ENCODE assay signal across 19 cellular contexts in the genomic region with DNA sequence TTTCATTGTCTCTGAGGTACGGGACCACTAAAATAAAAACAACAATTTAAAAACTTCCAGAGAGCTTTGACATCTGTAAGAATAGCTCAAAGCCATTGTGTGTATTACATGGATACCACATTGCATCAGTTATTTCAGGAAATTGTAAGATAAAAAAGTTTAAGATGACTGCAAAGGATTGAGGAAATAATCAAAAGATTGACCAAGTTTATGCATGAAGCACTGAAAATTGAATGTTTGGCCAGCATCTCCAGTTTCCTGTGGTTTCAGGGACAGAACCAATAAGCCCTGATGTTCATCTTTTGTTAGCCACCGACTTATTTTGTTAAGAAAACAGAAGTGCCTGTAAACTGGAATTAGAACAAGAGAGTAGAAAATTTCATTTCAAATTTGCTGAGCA.
"Had no signal": no experiment of that assay in that cellular context is flagged by ENCODE, and none has a peak within 500 bp of the region (broad histone marks: within the 10 kb centered on the region; RNA-seq: fewer than 3 reads in every experiment).

No MANE protein-coding gene starts in this region.

- FAIRE-seq: islet of Langerhans had no signal

- H3K4me3 Mint-ChIP-seq: activated naive CD8-positive, alpha-beta T cell treated with anti-CD3 and anti-CD28 coated beads, Interleukin-2, amount 10 ng/mL, durations not matched to agents 7 days and 5 days; activated T-helper 1 cell treated with anti-CD3 and anti-CD28 coated beads, Interleukin-12 subunit alpha, Interleukin-12 subunit beta, Interleukin-2, Interleukin-4 antibody, amounts not matched to agents 30 ng/mL and 10 ng/mL and 1 ng/mL, durations not matched to agents 14 hours and 24 hours and 36 hours; memory B cell; natural killer cell; stimulated activated naive B cell treated with anti-CD40 and anti-IgM and Interleukin-4, amounts not matched to agents 10 μg/mL and 1 μg/mL and 100 μg/mL, for 72 hours; T-helper 2 cell treated with Interferon-gamma antibody and Interleukin-4, amounts not matched to agents 5 μg/mL and 100 μg/mL, for 36 hours had no signal

- H3K9me3 Mint-ChIP-seq: activated naive CD8-positive, alpha-beta T cell treated with anti-CD3 and anti-CD28 coated beads, Interleukin-2, amount 10 ng/mL, durations not matched to agents 7 days and 5 days; activated T-helper 1 cell treated with anti-CD3 and anti-CD28 coated beads, Interleukin-12 subunit alpha, Interleukin-12 subunit beta, Interleukin-2, Interleukin-4 antibody, amounts not matched to agents 30 ng/mL and 10 ng/mL and 1 ng/mL, durations not matched to agents 14 hours and 24 hours and 36 hours; memory B cell; natural killer cell; stimulated activated naive B cell treated with anti-CD40 and anti-IgM and Interleukin-4, amounts not matched to agents 10 μg/mL and 1 μg/mL and 100 μg/mL, for 72 hours; T-helper 2 cell treated with Interferon-gamma antibody and Interleukin-4, amounts not matched to agents 5 μg/mL and 100 μg/mL, for 36 hours had no signal

- DNase-seq: activated CD4-positive, CD25-positive, alpha-beta regulatory T cell treated with anti-CD3 and anti-CD28 coated beads, Interleukin-2, amount 50 U/mL, for 72 hours; activated naive CD4-positive, alpha-beta T cell; activated naive CD8-positive, alpha-beta T cell treated with anti-CD3 and anti-CD28 coated beads, Interleukin-2, amount 10 ng/mL, durations not matched to agents 7 days and 5 days; brain microvascular endothelial cell; cortex of kidney; effector CD8-positive, alpha-beta T cell; natural killer cell; nucleus accumbens; posterior cingulate gyrus; stimulated activated CD4-positive, alpha-beta T cell treated with anti-CD3 and anti-CD28 coated beads, Interleukin-15, amount 100 ng/mL, for 24 hours; stimulated activated CD4-positive, alpha-beta T cell treated with anti-CD3 and anti-CD28 coated beads, Interleukin-4, amount 100 ng/mL, for 1 hour; stimulated activated naive B cell treated with anti-CD40 and anti-IgM and Interleukin-4, amounts not matched to agents 10 μg/mL and 1 μg/mL and 100 μg/mL, for 72 hours had no signal

- H3K36me3 Mint-ChIP-seq: activated naive CD8-positive, alpha-beta T cell treated with anti-CD3 and anti-CD28 coated beads, Interleukin-2, amount 10 ng/mL, durations not matched to agents 7 days and 5 days; memory B cell; natural killer cell had no signal

- H3K27me3 ChIP-seq: brain microvascular endothelial cell, gastroesophageal sphincter, tibial nerve had no signal

- H3K4me1 Mint-ChIP-seq: activated naive CD8-positive, alpha-beta T cell treated with anti-CD3 and anti-CD28 coated beads, Interleukin-2, amount 10 ng/mL, durations not matched to agents 7 days and 5 days; natural killer cell; stimulated activated naive B cell treated with anti-CD40 and anti-IgM and Interleukin-4, amounts not matched to agents 10 μg/mL and 1 μg/mL and 100 μg/mL, for 72 hours had no signal

- H3K36me3 ChIP-seq: brain microvascular endothelial cell, gastroesophageal sphincter, tibial nerve had no signal

- H3K27ac Mint-ChIP-seq: activated naive CD8-positive, alpha-beta T cell treated with anti-CD3 and anti-CD28 coated beads, Interleukin-2, amount 10 ng/mL, durations not matched to agents 7 days and 5 days; activated T-helper 1 cell treated with anti-CD3 and anti-CD28 coated beads, Interleukin-12 subunit alpha, Interleukin-12 subunit beta, Interleukin-2, Interleukin-4 antibody, amounts not matched to agents 30 ng/mL and 10 ng/mL and 1 ng/mL, durations not matched to agents 14 hours and 24 hours and 36 hours; memory B cell; natural killer cell; stimulated activated naive B cell treated with anti-CD40 and anti-IgM and Interleukin-4, amounts not matched to agents 10 μg/mL and 1 μg/mL and 100 μg/mL, for 72 hours; T-helper 2 cell treated with Interferon-gamma antibody and Interleukin-4, amounts not matched to agents 5 μg/mL and 100 μg/mL, for 36 hours had no signal

- H3K4me3 ChIP-seq: gastroesophageal sphincter, tibial nerve had no signal

- H3K27ac ChIP-seq: brain microvascular endothelial cell, epithelial cell of prostate, gastroesophageal sphincter had no signal

- H3K9me3 ChIP-seq: gastroesophageal sphincter, tibial nerve had no signal
